In the genomic region with DNA sequence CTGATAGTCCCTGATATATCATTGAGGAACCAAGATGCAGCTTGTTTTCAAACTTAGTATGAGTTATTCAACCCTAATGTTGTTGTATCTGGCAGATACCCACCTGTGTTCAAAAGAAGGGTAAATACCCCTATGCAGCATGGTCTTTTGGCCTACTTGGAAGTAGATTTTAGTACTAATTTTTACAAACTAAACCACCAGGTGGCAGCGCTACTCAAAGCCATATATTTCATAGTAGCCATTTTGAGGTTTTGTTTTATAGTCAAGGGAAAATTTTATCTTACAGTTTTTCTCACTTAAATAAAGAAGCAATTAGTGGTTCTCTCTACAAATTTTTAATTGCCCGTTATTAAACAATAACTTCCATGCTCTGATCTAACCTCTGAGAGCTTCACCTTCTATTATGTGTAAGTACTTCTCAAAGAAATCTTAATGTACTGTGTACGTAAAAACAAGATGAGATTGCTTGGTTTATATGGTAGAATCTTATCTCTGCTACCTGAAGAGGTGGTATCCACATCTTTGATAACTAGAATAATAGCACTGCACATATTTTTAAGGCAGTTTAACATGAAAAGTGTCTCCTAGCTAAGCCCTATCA, we compare ENCODE assay signal across 9 cellular contexts. TPM values are rescaled to one million over a fixed set of nuclear protein-coding genes. Genes with fewer than 3 reads are reported as not detected.
DNase-seq lines count a peak whose midpoint lies in the region; ATAC-seq and TF ChIP-seq lines count a peak whose summit lies in the region.
"Had no signal": no experiment of that assay in that cellular context is flagged by ENCODE, and none has a peak within 500 bp of the region (broad histone marks: within the 10 kb centered on the region; RNA-seq: fewer than 3 reads in every experiment).

No MANE protein-coding gene starts in this region.

- DNase-seq in DMS 273 treated with DMSO at 0.1 percent for 48 hours (lab: John Stamatoyannopoulos, UW) (peak; percentile 44), H4 (ENCODE audit: low spot score) (peak; percentile 49), NCI-H146 treated with DMSO at 0.1 percent for 48 hours (lab: John Stamatoyannopoulos, UW; ENCODE audit: unreplicated experiment) (peak; percentile 56), T1000 (lab: John Stamatoyannopoulos, UW) (peak; percentile 3), chondrocyte (ENCODE audit: low spot score) (no peak), mesendoderm (peak; percentile 51), upper lobe of left lung (no peak)

- no peak overlapping the region for H2BK15ac ChIP-seq in mesendoderm (replicated peaks; ENCODE audit: low read depth)

- no peaks in the 10 kb centered on the region for H3K9me3 Mint-ChIP-seq in chondrocyte (ENCODE audit: low read depth)

- WGBS in mesendoderm (ENCODE audit: extremely low coverage, insufficient coverage, low lambda C conversion rate) = no CpG with 5 or more reads among the region's 3 CpGs
- 81 to 83% methylated on average over 3 of the region's 3 CpGs for WGBS in upper lobe of left lung, 2 donors

- no peaks in the 10 kb centered on the region for H3K27me3 Mint-ChIP-seq in chondrocyte (ENCODE audit: low read depth)
- H3K27me3 Mint-ChIP-seq: activated naive CD8-positive, alpha-beta T cell had no signal

- H3K56ac ChIP-seq in mesendoderm (ENCODE audit: low read length) = no peak overlapping the region

- no peak for TF ChIP-seq EP300 in upper lobe of left lung (IDR thresholded peaks at IDR 0.05)

- H4K8ac ChIP-seq in mesendoderm (ENCODE audit: low read depth, low read length) = no peak overlapping the region

- TF ChIP-seq CTCF in chondrocyte (IDR thresholded peaks at IDR 0.05) (peak; percentile 86), upper lobe of left lung (IDR thresholded peaks at IDR 0.05) (peak in 4 of 6 experiments; percentile 37 to 45 (median 38))

- no peak overlapping the region for H3K4me3 Mint-ChIP-seq in chondrocyte (ENCODE audit: unreplicated experiment)
- H3K4me3 Mint-ChIP-seq: activated naive CD8-positive, alpha-beta T cell had no signal

- H3K79me1 ChIP-seq in mesendoderm (ENCODE audit: low read length) = no peaks in the 10 kb centered on the region

- no peak overlapping the region for H3K27ac Mint-ChIP-seq in chondrocyte (ENCODE audit: unreplicated experiment)
- H3K27ac Mint-ChIP-seq: activated naive CD8-positive, alpha-beta T cell had no signal

- TF ChIP-seq POLR2A in upper lobe of left lung (IDR thresholded peaks at IDR 0.05) = no peak

- H3K4me3 ChIP-seq in mesendoderm (ENCODE audit: low read length) = no peak overlapping the region
- no peak overlapping the region for H3K4me3 ChIP-seq in upper lobe of left lung

- H3K9ac ChIP-seq in mesendoderm (ENCODE audit: low read length) = no peak overlapping the region

- no peak overlapping the region for H3K18ac ChIP-seq in mesendoderm (ENCODE audit: low read length)

- no peaks in the 10 kb centered on the region for H3K9me3 ChIP-seq in upper lobe of left lung

- H3K4me2 ChIP-seq in mesendoderm (ENCODE audit: low read length) = no peak overlapping the region

- no peak overlapping the region for H4K5ac ChIP-seq in mesendoderm (ENCODE audit: low read length)

- H3K27ac ChIP-seq in mesendoderm (ENCODE audit: low read depth, low read length) = no peak overlapping the region
- no peak overlapping the region for H3K27ac ChIP-seq in upper lobe of left lung

- no peaks in the 10 kb centered on the region for H3K27me3 ChIP-seq in mesendoderm (ENCODE audit: insufficient read depth, low read length, poor library complexity)
- H3K27me3 ChIP-seq in upper lobe of left lung = no peaks in the 10 kb centered on the region

- H3K4me1 ChIP-seq in mesendoderm (ENCODE audit: control insufficient read depth, low read depth, low read length) = no peaks in the 10 kb centered on the region
- H3K4me1 ChIP-seq in upper lobe of left lung = no peaks in the 10 kb centered on the region

- H2AK5ac ChIP-seq in mesendoderm (ENCODE audit: low read length) = no peak overlapping the region

- H3K36me3 Mint-ChIP-seq in chondrocyte (ENCODE audit: low read depth) = no peaks in the 10 kb centered on the region

- no peak overlapping the region for H2BK5ac ChIP-seq in mesendoderm (ENCODE audit: low read length)

- H3K23ac ChIP-seq in mesendoderm (ENCODE audit: low read length) = no peak overlapping the region

- H3K4me1 Mint-ChIP-seq in chondrocyte (ENCODE audit: low read depth) = no peaks in the 10 kb centered on the region

- no peaks in the 10 kb centered on the region for H3K79me2 ChIP-seq in mesendoderm (ENCODE audit: control insufficient read depth, insufficient read depth, low read length)

- ATAC-seq in upper lobe of left lung (ENCODE audit: low FRiP score in 2 of 2) = peak in 1 of 2 donors; percentile 49
- ATAC-seq in GM21526 (IDR thresholded peaks at IDR 0.05; ENCODE audit: low FRiP score, unreplicated experiment) = no peak

- no peak overlapping the region for H3K4ac ChIP-seq in mesendoderm (ENCODE audit: low read depth, low read length)

- H2BK120ac ChIP-seq in mesendoderm (ENCODE audit: low read depth, low read length) = no peak overlapping the region

- no peaks in the 10 kb centered on the region for H3K36me3 ChIP-seq in mesendoderm (ENCODE audit: control insufficient read depth, insufficient read depth, low read length)
- H3K36me3 ChIP-seq in upper lobe of left lung = peaks cover 0 to 13% (median 0%) of the 10 kb centered on the region in 4 donors

RNA-seq across cellular contexts. Expression of a gene that starts 31.5 kb away (rescaled TPM):
- total RNA-seq in H4 (2014; rRNA removed; shearing (Covaris generic)) = 32.8 and 43.8 TPM in 2 replicates
- total RNA-seq in chondrocyte = 12.2 to 13.7 TPM (median 12.7 TPM) in 3 replicates
- 14.7 TPM for polyA plus RNA-seq in mesendoderm (2013, experiment 1 of 2)
- polyA plus RNA-seq in mesendoderm (2013, experiment 2 of 2) = 14.7 TPM
- 10 to 100 TPM in 3 of 6 donors, 1 to 10 TPM in 3; 2.1 to 24.0 (median 9.7) TPM for total RNA-seq in upper lobe of left lung

Comparison
In these comparisons a context has a peak if more than half of its experiments do, and no peak if none do; other contexts are left out.
1. DNase-seq: peak in DMS 273 treated with DMSO at 0.1 percent for 48 hours (single experiment), H4 (single experiment), NCI-H146 treated with DMSO at 0.1 percent for 48 hours (single experiment), T1000 (single experiment) and mesendoderm (single experiment); none in chondrocyte (single experiment) and upper lobe of left lung (0 of 2).